ENCODE assay signal across 8 cellular contexts in the genomic region with DNA sequence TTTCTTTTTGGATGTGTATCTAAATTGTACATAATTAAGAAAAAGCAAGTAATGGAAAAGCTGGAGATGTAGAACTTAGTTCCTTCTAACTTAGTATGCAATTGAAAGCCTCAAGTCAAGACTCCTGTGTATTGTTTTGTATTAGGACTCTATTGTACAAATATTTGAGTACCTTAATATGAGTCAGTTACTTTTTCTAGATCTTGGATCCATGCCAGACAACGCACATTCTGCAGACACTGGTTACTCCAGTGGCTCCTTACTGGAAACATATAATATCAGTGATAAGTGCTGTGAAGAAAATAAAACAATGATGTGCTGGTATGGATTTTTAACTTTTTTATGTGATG. TPM values are rescaled to one million over a fixed set of nuclear protein-coding genes. Genes with fewer than 3 reads are reported as not detected.
DNase-seq lines count a peak whose midpoint lies in the region; ATAC-seq, FAIRE-seq and TF ChIP-seq lines count a peak whose summit lies in the region.

No MANE protein-coding gene starts in this region.

- TF ChIP-seq CTCF in Caco-2 (IDR thresholded peaks at IDR 0.05; ENCODE audit: insufficient read depth in 1 of 2, low read depth in 1 of 2, low read length in 1 of 2, severe bottlenecking in 1 of 2, unreplicated experiment in 1 of 2) (no peak), H1 (IDR thresholded peaks at IDR 0.05; ENCODE audit: control extremely low read depth in 1 of 3, insufficient read depth in 1 of 3, low read depth in 1 of 3, low read length in 3 of 3) (no peak)

- BruUV-seq in Caco-2 (replicated peaks; lab: Mats Ljungman, UMichigan), result no TSS peak

- no peak overlapping the region for H2BK120ac ChIP-seq in H1 (replicated peaks; ENCODE audit: low read depth, low read length)

- H3K4me1 ChIP-seq in Caco-2 (peaks cover 29% of the 10 kb centered on the region), HUES48 (ENCODE audit: control insufficient read depth, insufficient read depth, low read length) (peaks cover 29% of the 10 kb centered on the region), H1 (replicated peaks in 1 of 4; ENCODE audit: control insufficient read depth in 3 of 4, insufficient read depth in 4 of 4, low read length in 3 of 4) (peaks cover 2 to 10% (median 5%) of the 10 kb centered on the region in 4 experiments; a peak in 5 of 7 replicates), neuron (ENCODE audit: insufficient read depth, low read length) (peaks cover 17% of the 10 kb centered on the region)

- FAIRE-seq in H1 (lab: Jason Lieb, UNC) (no peak), frontal cortex (lab: Jason Lieb, UNC) (no peak)

- H3K4me3 ChIP-seq in Caco-2 (ENCODE audit: low read depth, low read length) (peak overlapping the region; percentile 95), HUES48 (ENCODE audit: low read depth, low read length) (peak overlapping the region; percentile 95), H1 (ENCODE audit: extremely low read depth in 1 of 4, insufficient read depth in 2 of 4, low read depth in 3 of 4, low read length in 4 of 4) (peak overlapping the region; percentile 91 to 97 (median 94); a peak in 6 of 8 replicates), neuron (ENCODE audit: low read length) (peak overlapping the region; percentile 85)

- intact Hi-C loops in Caco-2 (cut with micrococcal nuclease; ENCODE audit: unreplicated experiment), result loop anchor here (5.0 kb wide), 1 partner anchor 326 kb away; no protein-coding TSS in a partner anchor

- H3K14ac ChIP-seq in H1 (ENCODE audit: insufficient read length), result no peak overlapping the region

- H2BK15ac ChIP-seq in H1 (ENCODE audit: low read length), result no peak overlapping the region

- no peak overlapping the region for H4K5ac ChIP-seq in H1 (ENCODE audit: insufficient read length, low read depth, low read length)

- H3K4ac ChIP-seq in H1 (replicated peaks; ENCODE audit: insufficient read length, low read depth, low read length), result no peak overlapping the region

- DNase-seq in Caco-2 (no peak), SW480 (ENCODE audit: low spot score) (peak; percentile 58), H1 (ENCODE audit: low read depth in 1 of 2, low spot score in 2 of 2) (no peak), frontal cortex (ENCODE audit: low spot score in 2 of 2) (no peak)

- H3K27ac ChIP-seq in HUES48 (ENCODE audit: low read depth, low read length), result no peak overlapping the region
- no peak overlapping the region for H3K27ac ChIP-seq in H1 (ENCODE audit: low read depth, low read length)

- TF ChIP-seq POLR2A in H1 (IDR thresholded peaks at IDR 0.05; ENCODE audit: control extremely low read depth in 1 of 2, low read depth in 2 of 2, low read length in 2 of 2), result no peak

- H3K79me2 ChIP-seq in H1 (ENCODE audit: control insufficient read depth in 1 of 2, insufficient read depth in 2 of 2, low read length in 2 of 2), result peaks cover 4 to 60% of the 10 kb centered on the region in 2 experiments; a peak in 3 of 4 replicates

- no peak overlapping the region for H2AK5ac ChIP-seq in H1 (ENCODE audit: low read depth, low read length)

- no peak for TF ChIP-seq EP300 in H1 (IDR thresholded peaks at IDR 0.05; ENCODE audit: borderline replicate concordance in 1 of 2, low read depth in 2 of 2, low read length in 2 of 2)

- no peak overlapping the region for H3K18ac ChIP-seq in H1 (ENCODE audit: extremely low read depth, low read length)

- no peak overlapping the region for H2BK12ac ChIP-seq in H1 (ENCODE audit: low read depth, low read length)

- H4K20me1 ChIP-seq in H1 (replicated peaks in 1 of 2; ENCODE audit: control insufficient read depth in 1 of 2, insufficient read depth in 2 of 2, low read length in 2 of 2), result peaks cover 5 to 10% of the 10 kb centered on the region in 2 experiments

- no peaks in the 10 kb centered on the region for H3K27me3 Mint-ChIP-seq in Caco-2 (ENCODE audit: insufficient read depth, unreplicated experiment)

- H3K27me3 ChIP-seq in Caco-2 (replicated peaks; ENCODE audit: control insufficient read depth, insufficient read depth, low read length) (no peaks in the 10 kb centered on the region), HUES48 (ENCODE audit: control insufficient read depth, insufficient read depth, low read length) (no peaks in the 10 kb centered on the region), H1 (replicated peaks in 1 of 4; ENCODE audit: control insufficient read depth in 3 of 4, extremely low read depth in 1 of 4, insufficient read depth in 3 of 4, low read length in 3 of 4) (no peaks in the 10 kb centered on the region), neuron (ENCODE audit: insufficient read depth, low read length) (no peaks in the 10 kb centered on the region)

- no peak overlapping the region for H3K27ac Mint-ChIP-seq in Caco-2 (ENCODE audit: unreplicated experiment)

- no peaks in the 10 kb centered on the region for H3K79me1 ChIP-seq in H1 (ENCODE audit: low read depth, low read length)

- no peak for ATAC-seq in HG03354 (IDR thresholded peaks at IDR 0.05; ENCODE audit: poor library complexity, severe bottlenecking, unreplicated experiment)
- no peak for ATAC-seq in GM18519 (IDR thresholded peaks at IDR 0.05; ENCODE audit: low FRiP score, unreplicated experiment)

- no peak overlapping the region for H3K23ac ChIP-seq in H1 (ENCODE audit: insufficient read length)

- 89% methylated on average over 1 of the region's 1 CpG; no CpG with 5 or more reads in 1 of the 2 experiments for WGBS in H1 (ENCODE audit: extremely low coverage in 1 of 2, insufficient coverage in 1 of 2, insufficient read length in 1 of 2, insufficient replicate concordance in 2 of 2, low coverage in 1 of 2, low lambda C conversion rate in 2 of 2, missing lambda C conversion rate in 1 of 2), 2 experiments

- H3K4me3 Mint-ChIP-seq in Caco-2 (ENCODE audit: unreplicated experiment), result peak overlapping the region; percentile 91

- no peaks in the 10 kb centered on the region for H3K36me3 ChIP-seq in Caco-2 (ENCODE audit: control insufficient read depth, insufficient read depth, low read length)
- H3K36me3 ChIP-seq in HUES48 (ENCODE audit: control insufficient read depth, insufficient read depth, low read length), result no peaks in the 10 kb centered on the region
- peaks cover 0 to 5% (median 0%) of the 10 kb centered on the region in 4 experiments; a peak in 2 of 8 replicates for H3K36me3 ChIP-seq in H1 (ENCODE audit: control insufficient read depth in 2 of 4, insufficient read depth in 4 of 4, low read length in 3 of 4)
- H3K36me3 ChIP-seq in neuron (ENCODE audit: insufficient read depth, low read length), result no peaks in the 10 kb centered on the region

- H2AFZ ChIP-seq in H1 (ENCODE audit: low read length) (no peak overlapping the region), neuron (ENCODE audit: low read depth, low read length) (no peak overlapping the region)

- CTCF ChIA-PET in Caco-2 (lab: Charles Lee), result no interaction called here
- CTCF ChIA-PET in H1 (lab: Charles Lee; ENCODE audit: partially characterized antibody), result interaction anchor here (1.4 to 3.3 kb wide), 2 partner anchors 32 to 83 kb away, joined by 4 to 40 read pairs; no protein-coding TSS in a partner anchor

- H3K9me3 Mint-ChIP-seq in Caco-2 (ENCODE audit: unreplicated experiment), result no peaks in the 10 kb centered on the region

- no peak overlapping the region for H3K56ac ChIP-seq in H1 (replicated peaks; ENCODE audit: insufficient read length, low read depth, low read length)

- H3K9ac ChIP-seq in HUES48 (ENCODE audit: low read depth, low read length), result peak overlapping the region; percentile 94
- H3K9ac ChIP-seq in H1 (replicated peaks in 1 of 4; ENCODE audit: extremely low read depth in 1 of 4, low read depth in 3 of 4, low read length in 3 of 4), result no peak overlapping the region

- H3K4me1 Mint-ChIP-seq in Caco-2 (ENCODE audit: low read depth, unreplicated experiment), result peaks cover 12% of the 10 kb centered on the region

- H3K4me2 ChIP-seq in H1 (ENCODE audit: insufficient read depth in 1 of 2, low read depth in 2 of 2, low read length in 2 of 2), result peak overlapping the region; percentile 52 to 77

- no peak for TF ChIP-seq RAD21 in H1 (IDR thresholded peaks at IDR 0.05 in 1 of 2, conservative IDR thresholded peaks at IDR 0.05 in 1 of 2; ENCODE audit: low read depth in 2 of 2, low read length in 2 of 2)

- no peak overlapping the region for H4K91ac ChIP-seq in H1 (replicated peaks; ENCODE audit: insufficient read length, low read length)

- H2BK20ac ChIP-seq in H1 (ENCODE audit: low read length), result no peak overlapping the region

- H3K23me2 ChIP-seq in H1 (ENCODE audit: low read depth, low read length), result peaks cover 3% of the 10 kb centered on the region; the same call in 1 of the 2 replicates

- POLR2A ChIA-PET in Caco-2 (lab: Charles Lee), result no interaction called here
- POLR2A ChIA-PET in H1 (lab: Charles Lee; ENCODE audit: partially characterized antibody), result interaction anchor here (0.7 to 2.6 kb wide), 4 partner anchors 11 to 338 kb away, joined by 3 to 17 read pairs (median 4); no protein-coding TSS in a partner anchor

- H3K9me3 ChIP-seq in Caco-2 (no peaks in the 10 kb centered on the region), HUES48 (ENCODE audit: control insufficient read depth, insufficient read depth, low read length) (no peaks in the 10 kb centered on the region), H1 (ENCODE audit: insufficient read depth in 2 of 2, low read depth in 1 of 2, low read length in 1 of 2) (no peaks in the 10 kb centered on the region), neuron (ENCODE audit: low read length) (no peaks in the 10 kb centered on the region)

- H3K36me3 Mint-ChIP-seq in Caco-2 (ENCODE audit: insufficient read depth, unreplicated experiment), result peaks cover 18% of the 10 kb centered on the region

- no peak overlapping the region for H4K8ac ChIP-seq in H1 (ENCODE audit: extremely low read depth, insufficient read depth, low read length)

- no peak overlapping the region for H2BK5ac ChIP-seq in H1 (ENCODE audit: low read depth, low read length)

TF ChIP-seq in H1, 55 proteins besides CTCF, POLR2A, EP300 and RAD21:
- TF ChIP-seq POU5F1 (IDR thresholded peaks at IDR 0.05; ENCODE audit: low read depth, low read length) (no peak), CTBP2 (IDR thresholded peaks at IDR 0.05; ENCODE audit: borderline replicate concordance, insufficient read depth, insufficient read length, low read length) (no peak), YY1 (IDR thresholded peaks at IDR 0.05; ENCODE audit: low read depth, low read length) (no peak), TCF12 (IDR thresholded peaks at IDR 0.05; ENCODE audit: low read depth, low read length) (no peak), TAF7 (optimal IDR thresholded peaks at IDR 0.05; ENCODE audit: borderline replicate concordance, low read depth, low read length) (no peak)

RNA-seq across cellular contexts. Expression of gene SLC39A10, which starts 1.5 kb away (rescaled TPM):
- total RNA-seq in Caco-2 (2022), result 45.5 and 61.0 TPM in 2 replicates
- total RNA-seq in H1 (2021; fragmentation: NEBNext Ultra II Directional; extraction: Animal tissue kit (Norgen Biotek cat#: 25700)), result 219 and 234 TPM in 2 replicates
- polyA plus RNA-seq in H1 (2011; rRNA removed), result 32.9 and 68.1 TPM in 2 replicates
- 59.8 TPM for polyA plus RNA-seq in H1 (2011; cell fraction: cytosol; rRNA removed)
- polyA plus RNA-seq in H1 (2011; cell fraction: nucleus; rRNA removed), result 23.3 TPM
- 49.7 to 116 TPM (median 69.4 TPM) in 4 replicates for polyA plus RNA-seq in H1 (2012, experiment 1 of 2)
- 7.1 TPM for polyA plus RNA-seq in H1 (2012, experiment 2 of 2)
- polyA plus RNA-seq in H1 (2013, experiment 1 of 2), result 296 TPM
- 298 TPM for polyA plus RNA-seq in H1 (2013, experiment 2 of 2)
- 284 and 398 TPM in 2 replicates for polyA minus RNA-seq in H1 (2011; rRNA and poly(A)+ RNA removed)
- 148 TPM for polyA minus RNA-seq in H1 (2011; cell fraction: cytosol; rRNA and poly(A)+ RNA removed)
- polyA minus RNA-seq in H1 (2011; cell fraction: nucleus; rRNA and poly(A)+ RNA removed), result 203 TPM
- total RNA-seq in frontal cortex, result 172 TPM
